16 cellular contexts compared by ENCODE assay signal in genomic region chr11:79243412-79244174, GRCh38.
DNase-seq lines count a peak whose midpoint lies in the region; FAIRE-seq and TF ChIP-seq lines count a peak whose summit lies in the region.
"Had no signal": no experiment of that assay in that cellular context is flagged by ENCODE, and none has a peak within 500 bp of the region (broad histone marks: within the 10 kb centered on the region; RNA-seq: fewer than 3 reads in every experiment).

No MANE protein-coding gene starts in this region.

- no peak overlapping the region for H3K4me3 ChIP-seq in mammary epithelial cell (replicated peaks in 1 of 3; ENCODE audit: insufficient read depth in 1 of 3, low read depth in 2 of 3, low read length in 3 of 3)
- H3K4me3 ChIP-seq in keratinocyte (ENCODE audit: control insufficient read depth in 2 of 3, extremely low read depth in 1 of 3, insufficient read depth in 2 of 3, low read depth in 1 of 3, low read length in 3 of 3) = no peak overlapping the region
- no peak overlapping the region for H3K4me3 ChIP-seq in mesendoderm (ENCODE audit: low read length)

- H2BK120ac ChIP-seq in mesendoderm (ENCODE audit: low read depth, low read length) = no peak overlapping the region

- no peak overlapping the region for H3K18ac ChIP-seq in mesendoderm (ENCODE audit: low read length)

- WGBS in mammary epithelial cell (ENCODE audit: low coverage, missing lambda C conversion rate) = 96% methylated on average over 15 of the region's 16 CpGs
- whole genome bisulfite sequencing in mesendoderm (ENCODE audit: extremely low coverage, insufficient coverage, low lambda C conversion rate) = no CpG with 5 or more reads among the region's 16 CpGs

- no peak overlapping the region for H3K4me3 Mint-ChIP-seq in immature natural killer cell

- no peaks in the 10 kb centered on the region for H3K9me3 ChIP-seq in mammary epithelial cell (replicated peaks; ENCODE audit: insufficient read depth, low read length)
- H3K9me3 ChIP-seq in keratinocyte (ENCODE audit: control insufficient read depth, low read depth, low read length) = no peaks in the 10 kb centered on the region
- H3K9me3 ChIP-seq: BE2C had no signal

- H3K79me1 ChIP-seq in mesendoderm (ENCODE audit: low read length) = no peaks in the 10 kb centered on the region

- peaks cover 0 to 5% (median 3%) of the 10 kb centered on the region in 6 donors for H3K9me3 Mint-ChIP-seq in immature natural killer cell

- peak overlapping the region; percentile 41 for H2AFZ ChIP-seq in mammary epithelial cell (ENCODE audit: low read depth, low read length)
- peak overlapping the region; percentile 58 for H2AFZ ChIP-seq in keratinocyte (ENCODE audit: control insufficient read depth, low read length)

- H3K4ac ChIP-seq in mesendoderm (ENCODE audit: low read depth, low read length) = no peak overlapping the region

- no peak overlapping the region for H3K23ac ChIP-seq in mesendoderm (ENCODE audit: low read length)

- dilution Hi-C loops in mammary epithelial cell (cut with HindIII; ENCODE audit: low sequenced_read_pairs) (no loop called here), keratinocyte (cut with MboI; ENCODE audit: extremely low pct_ligation_motif_present, low sequenced_read_pairs) (no loop called here)

- no peak overlapping the region for H2AK5ac ChIP-seq in mesendoderm (ENCODE audit: low read length)

- H3K4me1 ChIP-seq in mammary epithelial cell (ENCODE audit: insufficient read depth, low read length) (peaks cover 18% of the 10 kb centered on the region), keratinocyte (ENCODE audit: control insufficient read depth, extremely low read depth, insufficient read depth, low read length) (peaks cover 33% of the 10 kb centered on the region), mesendoderm (ENCODE audit: control insufficient read depth, low read depth, low read length) (no peaks in the 10 kb centered on the region)
- H3K4me1 ChIP-seq: BE2C had no signal

- no peaks in the 10 kb centered on the region for H3K4me1 Mint-ChIP-seq in immature natural killer cell

- BruUV-seq in mammary epithelial cell (replicated peaks; lab: Mats Ljungman, UMichigan) = no TSS peak

- H3K36me3 ChIP-seq in mammary epithelial cell (ENCODE audit: insufficient read depth, low read length) (no peaks in the 10 kb centered on the region), keratinocyte (ENCODE audit: control insufficient read depth in 2 of 2, extremely low read depth in 1 of 2, insufficient read depth in 2 of 2, low read length in 2 of 2) (no peaks in the 10 kb centered on the region), mesendoderm (ENCODE audit: control insufficient read depth, insufficient read depth, low read length) (no peaks in the 10 kb centered on the region)
- H3K36me3 ChIP-seq: BE2C, WERI-Rb-1 had no signal

- H3K56ac ChIP-seq in mesendoderm (ENCODE audit: low read length) = no peak overlapping the region

- H4K8ac ChIP-seq in mesendoderm (ENCODE audit: low read depth, low read length) = no peak overlapping the region

- H3K27me3 ChIP-seq in mammary epithelial cell (ENCODE audit: insufficient read depth, low read length) (no peaks in the 10 kb centered on the region), keratinocyte (ENCODE audit: control insufficient read depth, extremely low read depth, insufficient read depth, low read length) (no peaks in the 10 kb centered on the region), mesendoderm (ENCODE audit: insufficient read depth, low read length, poor library complexity) (no peaks in the 10 kb centered on the region)
- H3K27me3 ChIP-seq: BE2C had no signal

- H3K36me3 Mint-ChIP-seq in immature natural killer cell = no peaks in the 10 kb centered on the region

- FAIRE-seq in keratinocyte (lab: Jason Lieb, UNC) = no peak
- FAIRE-seq: bronchial epithelial cell had no signal

- peak; percentile 36 for DNase-seq in NCI-H69 (lab: John Stamatoyannopoulos, UW)
- no peak for DNase-seq in mammary epithelial cell
- DNase-seq in keratinocyte (ENCODE audit: low read depth, low spot score) = no peak
- peak; percentile 91 for DNase-seq in smooth muscle cell of the brain vasculature (ENCODE audit: low read depth, low spot score)
- DNase-seq in immature natural killer cell = no peak
- DNase-seq in mesendoderm = no peak
- DNase-seq in stimulated activated CD4-positive, alpha-beta T cell treated with anti-CD3 and anti-CD28 coated beads, Interleukin-4, amount 100 ng/mL, for 1 hour = no peak
- DNase-seq in AG08396 (ENCODE audit: low spot score) = no peak
- DNase-seq: activated effector memory CD4-positive, alpha-beta T cell treated with Interleukin-2 at 50 U/mL for 16 hours; BE2C; DMS153; effector CD8-positive, alpha-beta T cell; NCI-H1436 treated with DMSO at 0.1 percent for 48 hours; NCI-H446 had no signal

- intact Hi-C loops in mammary epithelial cell (cut with micrococcal nuclease) = loop anchor here (5.0 kb wide), 1 partner anchor 194 kb away; no protein-coding TSS in a partner anchor

- H3K9ac ChIP-seq in mammary epithelial cell (ENCODE audit: insufficient read depth, low read length) (no peak overlapping the region), keratinocyte (ENCODE audit: control insufficient read depth, extremely low read depth, insufficient read depth, low read length) (peak overlapping the region; percentile 72), mesendoderm (ENCODE audit: low read length) (no peak overlapping the region)

- H3K27ac ChIP-seq in mammary epithelial cell (ENCODE audit: insufficient read depth, low read depth, low read length) (peak overlapping the region; percentile 79), keratinocyte (ENCODE audit: control insufficient read depth, insufficient read depth, low read length) (peak overlapping the region; percentile 93), mesendoderm (ENCODE audit: low read depth, low read length) (no peak overlapping the region)
- H3K27ac ChIP-seq: WERI-Rb-1 had no signal

- H4K5ac ChIP-seq in mesendoderm (ENCODE audit: low read length) = no peak overlapping the region

- H3K27ac Mint-ChIP-seq in immature natural killer cell = no peak overlapping the region

- H4K20me1 ChIP-seq in mammary epithelial cell (ENCODE audit: insufficient read depth, low read length) (no peaks in the 10 kb centered on the region), keratinocyte (ENCODE audit: control insufficient read depth, extremely low read depth, insufficient read depth, low read length) (no peaks in the 10 kb centered on the region)

- peaks cover 0 to 3% (median 0%) of the 10 kb centered on the region in 3 donors for H3K27me3 Mint-ChIP-seq in immature natural killer cell (ENCODE audit: low read depth in 3 of 3)

- H2BK15ac ChIP-seq in mesendoderm (replicated peaks; ENCODE audit: low read depth) = no peak overlapping the region

- H3K4me2 ChIP-seq in mammary epithelial cell (ENCODE audit: insufficient read depth, low read depth, low read length) (no peak overlapping the region), keratinocyte (ENCODE audit: control insufficient read depth, extremely low read depth, insufficient read depth, low read depth, low read length) (peak overlapping the region; percentile 62), mesendoderm (ENCODE audit: low read length) (no peak overlapping the region)

- CTCF ChIA-PET in mammary epithelial cell (lab: Charles Lee; ENCODE audit: low non-redundant PET) = no interaction called here

- H3K79me2 ChIP-seq in mammary epithelial cell (ENCODE audit: insufficient read depth, low read length) (no peaks in the 10 kb centered on the region), keratinocyte (ENCODE audit: control insufficient read depth, insufficient read depth, low read length) (no peaks in the 10 kb centered on the region), mesendoderm (ENCODE audit: control insufficient read depth, insufficient read depth, low read length) (no peaks in the 10 kb centered on the region)

- no peak for TF ChIP-seq CTCF in mammary epithelial cell (conservative IDR thresholded peaks at IDR 0.05 in 1 of 2, IDR thresholded peaks at IDR 0.05 in 1 of 2; ENCODE audit: extremely low read depth in 1 of 2, insufficient read depth in 1 of 2, low read depth in 1 of 2, low read length in 2 of 2)
- TF ChIP-seq CTCF in keratinocyte (optimal IDR thresholded peaks at IDR 0.05 in 1 of 3, IDR thresholded peaks at IDR 0.05 in 1 of 3, conservative IDR thresholded peaks at IDR 0.05 in 1 of 3; ENCODE audit: extremely low read depth in 1 of 3, insufficient read depth in 2 of 3, low read length in 3 of 3) = no peak

- peaks cover 3% of the 10 kb centered on the region for H3K9me1 ChIP-seq in keratinocyte (ENCODE audit: control insufficient read depth, extremely low read depth, insufficient read depth, low read length)

- H2BK5ac ChIP-seq in mesendoderm (ENCODE audit: low read length) = no peak overlapping the region

- in situ Hi-C loops in mammary epithelial cell (cut with MboI; ENCODE audit: low sequenced_read_pairs in 2 of 2) = no loop called here

Comparison
In these comparisons a context has a peak if more than half of its experiments do, and no peak if none do; other contexts are left out.
1. DNase-seq: peak in NCI-H69 (single experiment) and smooth muscle cell of the brain vasculature (single experiment); none in mammary epithelial cell (single experiment), keratinocyte (single experiment), immature natural killer cell (0 of 3), mesendoderm (single experiment), stimulated activated CD4-positive, alpha-beta T cell treated with anti-CD3 and anti-CD28 coated beads, Interleukin-4, amount 100 ng/mL, for 1 hour (single experiment) and AG08396 (single experiment).